ENCODE assay signal across 22 cellular contexts in the genomic region with DNA sequence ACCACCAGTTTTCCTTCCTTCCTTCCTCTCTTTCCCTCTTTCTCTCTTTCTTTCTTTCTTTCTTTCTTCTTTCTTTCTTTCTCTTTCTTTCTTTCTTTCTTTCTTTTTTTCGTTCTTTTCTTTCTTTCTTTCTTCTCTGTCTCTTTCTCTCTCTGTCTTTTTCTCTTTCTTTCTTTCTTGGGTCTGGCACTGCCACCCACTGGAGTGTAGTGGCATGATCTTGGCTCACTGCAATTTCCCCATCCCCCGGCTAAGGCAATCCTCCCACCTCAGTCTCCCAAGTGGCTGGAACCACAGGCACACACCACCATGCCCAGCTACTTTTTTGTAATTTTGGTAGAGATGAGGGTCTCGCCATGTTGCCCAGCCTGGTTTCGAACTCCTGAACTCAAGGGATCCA. TPM values are rescaled to one million over a fixed set of nuclear protein-coding genes. Genes with fewer than 3 reads are reported as not detected.
DNase-seq lines count a peak whose midpoint lies in the region; ATAC-seq, FAIRE-seq and TF ChIP-seq lines count a peak whose summit lies in the region.
"Had no signal": no experiment of that assay in that cellular context is flagged by ENCODE, and none has a peak within 500 bp of the region (broad histone marks: within the 10 kb centered on the region; RNA-seq: fewer than 3 reads in every experiment).

No MANE protein-coding gene starts in this region.

- no peaks in the 10 kb centered on the region for H3K23me2 ChIP-seq in H1 (ENCODE audit: low read depth, low read length)

- H3K27me3 ChIP-seq in A673 (replicated peaks; ENCODE audit: insufficient read depth, low read depth, low read length, poor library complexity) (peaks cover 3% of the 10 kb centered on the region), GM23338 (ENCODE audit: insufficient read depth) (no peaks in the 10 kb centered on the region), H1 (replicated peaks in 1 of 4; ENCODE audit: control insufficient read depth in 3 of 4, extremely low read depth in 1 of 4, insufficient read depth in 3 of 4, low read length in 3 of 4) (no peaks in the 10 kb centered on the region), sigmoid colon (no peaks in the 10 kb centered on the region)

- no peaks in the 10 kb centered on the region for H3K27me3 Mint-ChIP-seq in GM23338 (ENCODE audit: insufficient read depth, low read depth, poor library complexity)
- H3K27me3 Mint-ChIP-seq: CD4-positive, alpha-beta T cell had no signal

- no peak overlapping the region for H3K4ac ChIP-seq in H1 (replicated peaks; ENCODE audit: insufficient read length, low read depth, low read length)

- intact Hi-C loops in A673 (cut with micrococcal nuclease; ENCODE audit: unreplicated experiment) = no loop called here
- intact Hi-C loops in sigmoid colon (cut with DNase I) = no loop called here

- no peak overlapping the region for H3K56ac ChIP-seq in H1 (replicated peaks; ENCODE audit: insufficient read length, low read depth, low read length)

- no peak overlapping the region for H4K5ac ChIP-seq in H1 (ENCODE audit: insufficient read length, low read depth, low read length)

- H4K91ac ChIP-seq in H1 (replicated peaks; ENCODE audit: insufficient read length, low read length) = no peak overlapping the region

- no peak overlapping the region for H3K9ac ChIP-seq in H1 (replicated peaks in 1 of 4; ENCODE audit: extremely low read depth in 1 of 4, low read depth in 3 of 4, low read length in 3 of 4)
- H3K9ac ChIP-seq: KMS-11 had no signal

- H3K4me2 ChIP-seq in GM23338 = no peak overlapping the region
- no peak overlapping the region for H3K4me2 ChIP-seq in H1 (ENCODE audit: insufficient read depth in 1 of 2, low read depth in 2 of 2, low read length in 2 of 2)
- H3K4me2 ChIP-seq: KMS-11 had no signal

- H2AFZ ChIP-seq in GM23338 = no peak overlapping the region
- no peak overlapping the region for H2AFZ ChIP-seq in H1 (ENCODE audit: low read length)

- 67% methylated on average over 3 of the region's 4 CpGs; no CpG with 5 or more reads in 1 of the 2 experiments for WGBS in H1 (ENCODE audit: extremely low coverage in 1 of 2, insufficient coverage in 1 of 2, insufficient read length in 1 of 2, insufficient replicate concordance in 2 of 2, low coverage in 1 of 2, low lambda C conversion rate in 2 of 2, missing lambda C conversion rate in 1 of 2), 2 experiments
- 76 to 88% methylated on average over 4 of the region's 4 CpGs for WGBS in sigmoid colon, 2 donors

- H3K27ac Mint-ChIP-seq in GM23338 = no peak overlapping the region
- H3K27ac Mint-ChIP-seq: CD4-positive, alpha-beta T cell had no signal

- H3K9me3 Mint-ChIP-seq in GM23338 = no peaks in the 10 kb centered on the region; the same call in 2 of the 3 replicates

- FAIRE-seq in H1 (lab: Jason Lieb, UNC) = peak; percentile 74
- FAIRE-seq: A204.1, GM19239, H54 had no signal

- H2BK20ac ChIP-seq in H1 (ENCODE audit: low read length) = no peak overlapping the region

- no peaks in the 10 kb centered on the region for H3K36me3 Mint-ChIP-seq in GM23338 (ENCODE audit: low read depth)

- no peak overlapping the region for H3K4me3 Mint-ChIP-seq in GM23338
- H3K4me3 Mint-ChIP-seq: CD4-positive, alpha-beta T cell had no signal

- H3K4me1 ChIP-seq in A673 (ENCODE audit: insufficient read depth, low read length, poor library complexity, severe bottlenecking) (no peaks in the 10 kb centered on the region), GM23338 (ENCODE audit: insufficient read depth) (no peaks in the 10 kb centered on the region), H1 (replicated peaks in 1 of 4; ENCODE audit: control insufficient read depth in 3 of 4, insufficient read depth in 4 of 4, low read length in 3 of 4) (no peaks in the 10 kb centered on the region), sigmoid colon (no peaks in the 10 kb centered on the region)

- POLR2A ChIA-PET in A673 (lab: Charles Lee; ENCODE audit: low non-redundant PET) = no interaction called here
- POLR2A ChIA-PET in H1 (lab: Charles Lee; ENCODE audit: partially characterized antibody) = no interaction called here

- no peaks in the 10 kb centered on the region for H3K9me2 ChIP-seq in GM23338 (ENCODE audit: insufficient read depth)

- H3K79me2 ChIP-seq in GM23338 (replicated peaks; ENCODE audit: insufficient read depth) (no peaks in the 10 kb centered on the region), H1 (ENCODE audit: control insufficient read depth in 1 of 2, insufficient read depth in 2 of 2, low read length in 2 of 2) (no peaks in the 10 kb centered on the region)

- H3K79me1 ChIP-seq in H1 (ENCODE audit: low read depth, low read length) = no peaks in the 10 kb centered on the region

- H3K4me1 Mint-ChIP-seq in GM23338 = no peaks in the 10 kb centered on the region; the same call in 1 of the 3 replicates

- H3K9me3 ChIP-seq in A673 (ENCODE audit: low read depth, low read length, poor library complexity, severe bottlenecking) = no peaks in the 10 kb centered on the region
- no peaks in the 10 kb centered on the region for H3K9me3 ChIP-seq in H1 (ENCODE audit: insufficient read depth in 2 of 2, low read depth in 1 of 2, low read length in 1 of 2)
- H3K9me3 ChIP-seq in sigmoid colon = no peaks in the 10 kb centered on the region

- H3K18ac ChIP-seq in H1 (ENCODE audit: extremely low read depth, low read length) = no peak overlapping the region

- no TSS peak for BruUV-seq in A673 (replicated peaks; lab: Mats Ljungman, UMichigan)

- DNase-seq in A673 (ENCODE audit: low spot score) = no peak
- DNase-seq in GM23338 (ENCODE audit: low spot score) = no peak
- no peak for DNase-seq in NB4 (ENCODE audit: low read depth)
- no peak for DNase-seq in H1 (ENCODE audit: low read depth in 1 of 2, low spot score in 2 of 2)
- DNase-seq in KG1 (lab: John Stamatoyannopoulos, UW) = no peak
- no peak for DNase-seq in sigmoid colon
- DNase-seq in AML-193 (lab: John Stamatoyannopoulos, UW) = no peak
- DNase-seq: CD4-positive, alpha-beta T cell; COR-L47; MV-4-11; NCI-H1694; NCI-H2081; NCI-H2171; NCI-H345; NCI-H524; NCI-H774; Right ventricle myocardium superior had no signal

- H3K27ac ChIP-seq in A673 (ENCODE audit: low read depth, low read length, poor library complexity, severe bottlenecking) (no peak overlapping the region), GM23338 (ENCODE audit: low read depth) (no peak overlapping the region), H1 (ENCODE audit: low read depth, low read length) (no peak overlapping the region), sigmoid colon (no peak overlapping the region)
- H3K27ac ChIP-seq: KMS-11 had no signal

- peak; percentile 41 to 57 for TF ChIP-seq RAD21 in H1 (IDR thresholded peaks at IDR 0.05 in 1 of 2, conservative IDR thresholded peaks at IDR 0.05 in 1 of 2; ENCODE audit: low read depth in 2 of 2, low read length in 2 of 2)

- H3K36me3 ChIP-seq in A673 (ENCODE audit: insufficient read depth, low read length, poor library complexity, severe bottlenecking) (no peaks in the 10 kb centered on the region), GM23338 (ENCODE audit: insufficient read depth) (no peaks in the 10 kb centered on the region), H1 (ENCODE audit: control insufficient read depth in 2 of 4, insufficient read depth in 4 of 4, low read length in 3 of 4) (no peaks in the 10 kb centered on the region), sigmoid colon (no peaks in the 10 kb centered on the region)

- H3K14ac ChIP-seq in H1 (ENCODE audit: insufficient read length) = no peak overlapping the region

- TF ChIP-seq EP300 in H1 (IDR thresholded peaks at IDR 0.05; ENCODE audit: borderline replicate concordance in 1 of 2, low read depth in 2 of 2, low read length in 2 of 2) = no peak
- TF ChIP-seq EP300 in sigmoid colon (IDR thresholded peaks at IDR 0.05) = no peak

- H2BK120ac ChIP-seq in H1 (replicated peaks; ENCODE audit: low read depth, low read length) = no peak overlapping the region

- TF ChIP-seq POLR2A in NB4 (IDR thresholded peaks at IDR 0.05; ENCODE audit: extremely low read depth, insufficient read length) (no peak), H1 (IDR thresholded peaks at IDR 0.05; ENCODE audit: control extremely low read depth in 1 of 2, low read depth in 2 of 2, low read length in 2 of 2) (no peak), sigmoid colon (IDR thresholded peaks at IDR 0.05) (no peak)

- no peak overlapping the region for H2BK15ac ChIP-seq in H1 (ENCODE audit: low read length)

- H2BK12ac ChIP-seq in H1 (ENCODE audit: low read depth, low read length) = no peak overlapping the region

- no peaks in the 10 kb centered on the region for H3F3A ChIP-seq in GM23338 (replicated peaks; ENCODE audit: low read depth)

- H3K23ac ChIP-seq in H1 (ENCODE audit: insufficient read length) = no peak overlapping the region

- H4K20me1 ChIP-seq in GM23338 (replicated peaks; ENCODE audit: insufficient read depth) (no peaks in the 10 kb centered on the region), H1 (replicated peaks in 1 of 2; ENCODE audit: control insufficient read depth in 1 of 2, insufficient read depth in 2 of 2, low read length in 2 of 2) (no peaks in the 10 kb centered on the region)

- ATAC-seq in GM23338 (no peak), HG03565 (IDR thresholded peaks at IDR 0.05; ENCODE audit: unreplicated experiment) (no peak)

- H4K8ac ChIP-seq in H1 (ENCODE audit: extremely low read depth, insufficient read depth, low read length) = no peak overlapping the region

- H2BK5ac ChIP-seq in H1 (ENCODE audit: low read depth, low read length) = no peak overlapping the region

- TF ChIP-seq CTCF in A673 (conservative IDR thresholded peaks at IDR 0.05; ENCODE audit: low read depth, low read length) = peak; percentile 40
- peak; percentile 28 to 44 for TF ChIP-seq CTCF in GM23338 (conservative IDR thresholded peaks at IDR 0.05; ENCODE audit: low read depth in 2 of 2)
- peak; percentile 2 for TF ChIP-seq CTCF in NB4 (IDR thresholded peaks at IDR 0.05; ENCODE audit: low read depth, low read length)
- peak in 2 of 3 experiments; percentile 10 to 26; a peak in 2 of 4 replicates for TF ChIP-seq CTCF in H1 (IDR thresholded peaks at IDR 0.05; ENCODE audit: control extremely low read depth in 1 of 3, insufficient read depth in 1 of 3, low read depth in 1 of 3, low read length in 3 of 3)
- peak in 1 of 4 experiments; percentile 9 for TF ChIP-seq CTCF in sigmoid colon (IDR thresholded peaks at IDR 0.05)

- H3K4me3 ChIP-seq in A673 (ENCODE audit: low read depth, low read length, poor library complexity, severe bottlenecking) (no peak overlapping the region), GM23338 (no peak overlapping the region), NB4 (ENCODE audit: low read depth, low read length) (no peak overlapping the region), H1 (ENCODE audit: extremely low read depth in 1 of 4, insufficient read depth in 2 of 4, low read depth in 3 of 4, low read length in 4 of 4) (no peak overlapping the region), sigmoid colon (no peak overlapping the region)

- CTCF ChIA-PET in A673 (lab: Charles Lee) = no interaction called here
- CTCF ChIA-PET in H1 (lab: Charles Lee; ENCODE audit: partially characterized antibody) = interaction anchor here (0.8 to 1.4 kb wide), 2 partner anchors 11 to 81 kb away, joined by 3 to 9 read pairs; no protein-coding TSS in a partner anchor

- H2AK5ac ChIP-seq in H1 (ENCODE audit: low read depth, low read length) = no peak overlapping the region

RNA-seq across cellular contexts. Expression of gene NHS, which starts 51.6 kb away (rescaled TPM):
- total RNA-seq in A673 (2021) = 0.13 and 0.37 TPM in 2 replicates
- 5.6 and 8.2 TPM in 2 replicates for total RNA-seq in GM23338 (2014; rRNA removed; shearing (Covaris generic))
- polyA plus RNA-seq in GM23338 (2016; fragmentation: Nextera tagmentation; extraction: Ambion mirVana) = 1.8 and 2.1 TPM in 2 replicates
- total RNA-seq in H1 (2021; fragmentation: NEBNext Ultra II Directional; extraction: Animal tissue kit (Norgen Biotek cat#: 25700)) = 6.6 and 6.7 TPM in 2 replicates
- 2.2 and 2.5 TPM in 2 replicates for polyA plus RNA-seq in H1 (2011; rRNA removed)
- 2.2 TPM for polyA plus RNA-seq in H1 (2011; cell fraction: cytosol; rRNA removed)
- 6.0 TPM for polyA plus RNA-seq in H1 (2011; cell fraction: nucleus; rRNA removed)
- 3.0 to 4.1 TPM (median 3.2 TPM) in 4 replicates for polyA plus RNA-seq in H1 (2012, experiment 1 of 2)
- polyA plus RNA-seq in H1 (2012, experiment 2 of 2) = 0.14 TPM
- polyA plus RNA-seq in H1 (2013, experiment 1 of 2) = 3.2 TPM
- polyA plus RNA-seq in H1 (2013, experiment 2 of 2) = 2.9 TPM
- 4.2 and 6.0 TPM in 2 replicates for polyA minus RNA-seq in H1 (2011; rRNA and poly(A)+ RNA removed)
- 3.5 TPM for polyA minus RNA-seq in H1 (2011; cell fraction: cytosol; rRNA and poly(A)+ RNA removed)
- 5.9 TPM for polyA minus RNA-seq in H1 (2011; cell fraction: nucleus; rRNA and poly(A)+ RNA removed)
- 10 to 100 TPM in 2 of 4 donors, 1 to 10 TPM in 2; 9.3 to 22.7 (median 10.2) TPM for total RNA-seq in sigmoid colon
- under 1 TPM; under 0.01 to 0.80 (median 0.60) TPM for polyA plus RNA-seq in sigmoid colon
